Comparison of ENCODE assay signal across 4 cellular contexts in the genomic region with DNA sequence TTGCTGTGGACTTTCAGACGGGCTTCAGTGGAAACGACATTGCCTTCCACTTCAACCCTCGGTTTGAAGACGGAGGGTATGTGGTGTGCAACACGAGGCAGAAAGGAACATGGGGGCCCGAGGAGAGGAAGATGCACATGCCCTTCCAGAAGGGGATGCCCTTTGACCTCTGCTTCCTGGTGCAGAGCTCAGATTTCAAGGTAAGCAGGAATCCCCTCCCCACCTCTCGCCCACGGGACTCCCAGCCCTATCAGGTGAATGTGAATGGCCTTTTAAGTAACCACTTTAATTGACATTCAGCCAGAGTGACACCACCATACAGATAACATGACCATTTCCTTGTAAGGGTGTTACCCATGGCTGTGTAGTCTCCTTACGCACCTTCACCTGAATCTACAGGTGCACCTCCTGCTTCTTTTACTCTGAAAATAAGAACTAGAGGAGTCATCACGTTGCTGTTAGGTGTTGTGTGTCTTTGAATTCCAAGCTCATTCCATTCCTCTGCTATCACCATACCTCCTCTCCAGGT. TPM values are rescaled to one million over a fixed set of nuclear protein-coding genes. Genes with fewer than 3 reads are reported as not detected.
"Had no signal": no experiment of that assay in that cellular context is flagged by ENCODE, and none has a peak within 500 bp of the region (broad histone marks: within the 10 kb centered on the region; RNA-seq: fewer than 3 reads in every experiment).

No MANE protein-coding gene starts in this region.

RNA-seq across cellular contexts. Expression of a gene that starts 9.4 kb away (rescaled TPM):
- total RNA-seq: GM23248, H4, H7, H9 had no signal
- polyA plus RNA-seq: GM23248 had no signal
